1 cellular context compared by ENCODE assay signal in genomic region chr7:150823484-150824126, GRCh38.
TF ChIP-seq lines count a peak whose summit lies in the region.

No MANE protein-coding gene starts in this region.

TF ChIP-seq in K562, 482 proteins besides CTCF, POLR2A, EP300 and RAD21:
- 0 out of 2 replicates have a peak, but pooled peaks have one; percentile 13 for TF ChIP-seq POLR2H (tag; IDR thresholded peaks at IDR 0.05; ENCODE audit: low read depth)
- peak; percentile 81 for TF ChIP-seq FOSL1 (tag; conservative IDR thresholded peaks at IDR 0.05)
- TF ChIP-seq SFPQ (IDR thresholded peaks at IDR 0.05; ENCODE audit: low read depth, low read length): no peak
- peak; percentile 5 for TF ChIP-seq HNRNPLL (IDR thresholded peaks at IDR 0.05; ENCODE audit: low read depth, low read length, poor library complexity, severe bottlenecking)
- 0 out of 2 replicates have a peak, but pooled peaks have one; percentile 7 for TF ChIP-seq EP400 (IDR thresholded peaks at IDR 0.05)
- TF ChIP-seq JUND (IDR thresholded peaks at IDR 0.05; ENCODE audit: borderline replicate concordance, low read depth, low read length): peak; percentile 66; the same call in 1 of the 2 replicates
- peak; percentile 66; the same call in 2 of the 3 replicates for TF ChIP-seq JUND (tag; IDR thresholded peaks at IDR 0.05; ENCODE audit: borderline replicate concordance, low read depth, low read length)
- 0 out of 2 replicates have a peak, but pooled peaks have one; percentile 7 for TF ChIP-seq MECOM (CRISPR knock-in tag; IDR thresholded peaks at IDR 0.05)
- peak in 1 of 2 experiments; percentile 26; a peak in 1 of 4 replicates for TF ChIP-seq ZNF318 (IDR thresholded peaks at IDR 0.05; ENCODE audit: borderline replicate concordance in 1 of 2, low read depth in 1 of 2)
- TF ChIP-seq HMBOX1 (IDR thresholded peaks at IDR 0.05): 0 out of 2 replicates have a peak, but pooled peaks have one; percentile 41
- TF ChIP-seq BCOR (IDR thresholded peaks at IDR 0.05): no peak
- TF ChIP-seq MAFF (IDR thresholded peaks at IDR 0.05; ENCODE audit: low read length): no peak
- TF ChIP-seq ZNF561 (CRISPR knock-in tag; conservative IDR thresholded peaks at IDR 0.05): no peak
- TF ChIP-seq SMARCA4 (IDR thresholded peaks at IDR 0.05): no peak
- no peak for TF ChIP-seq HOXB6 (CRISPR knock-in tag; IDR thresholded peaks at IDR 0.05; ENCODE audit: borderline replicate concordance)
- TF ChIP-seq ZFP1 (CRISPR knock-in tag; IDR thresholded peaks at IDR 0.05): peak; percentile 68; the same call in 1 of the 2 replicates
- peak; percentile 14; the same call in 1 of the 2 replicates for TF ChIP-seq SOX6 (IDR thresholded peaks at IDR 0.05)
- TF ChIP-seq LCOR (CRISPR knock-in tag; IDR thresholded peaks at IDR 0.05): peak; percentile 42; the same call in 1 of the 2 replicates
- TF ChIP-seq TEAD4 (IDR thresholded peaks at IDR 0.05; ENCODE audit: low read length): peak; percentile 15; the same call in 1 of the 2 replicates
- TF ChIP-seq TEAD4 (CRISPR knock-in tag; IDR thresholded peaks at IDR 0.05; ENCODE audit: borderline replicate concordance): no peak
- no peak for TF ChIP-seq ETS2 (tag; IDR thresholded peaks at IDR 0.05; ENCODE audit: borderline replicate concordance, poor library complexity, severe bottlenecking)
- 0 out of 2 replicates have a peak, but pooled peaks have one; percentile 35 for TF ChIP-seq CREM (IDR thresholded peaks at IDR 0.05; ENCODE audit: low read depth)
- TF ChIP-seq MBD1 (CRISPR knock-in tag; IDR thresholded peaks at IDR 0.05): 0 out of 2 replicates have a peak, but pooled peaks have one; percentile 28
- TF ChIP-seq ATF7 (IDR thresholded peaks at IDR 0.05): peak; percentile 32; the same call in 1 of the 2 replicates
- TF ChIP-seq YBX1 (IDR thresholded peaks at IDR 0.05): no peak
- TF ChIP-seq ZFP36 (IDR thresholded peaks at IDR 0.05; ENCODE audit: low read depth, low read length, partially characterized antibody): peak; percentile 22
- TF ChIP-seq MTA3 (IDR thresholded peaks at IDR 0.05; ENCODE audit: borderline replicate concordance): peak; percentile 20; the same call in 1 of the 2 replicates
- TF ChIP-seq LEF1 (IDR thresholded peaks at IDR 0.05): peak; percentile 61; the same call in 1 of the 2 replicates
- peak; percentile 30; the same call in 1 of the 2 replicates for TF ChIP-seq ESRRA (IDR thresholded peaks at IDR 0.05; ENCODE audit: borderline replicate concordance, low read depth)
- TF ChIP-seq DPF2 (IDR thresholded peaks at IDR 0.05): 0 out of 2 replicates have a peak, but pooled peaks have one; percentile 37
- no peak for TF ChIP-seq ZC3H11A (IDR thresholded peaks at IDR 0.05; ENCODE audit: low read depth, low read length)
- no peak for TF ChIP-seq ZNF444 (CRISPR knock-in tag; IDR thresholded peaks at IDR 0.05)
- TF ChIP-seq ZNF644 (tag; IDR thresholded peaks at IDR 0.05; ENCODE audit: low read depth): no peak
- no peak for TF ChIP-seq SRF (CRISPR knock-in tag; IDR thresholded peaks at IDR 0.05)
- TF ChIP-seq ATF3 (IDR thresholded peaks at IDR 0.05): peak; percentile 59; the same call in 1 of the 2 replicates
- no peak for TF ChIP-seq ATF3 (CRISPR knock-in tag; conservative IDR thresholded peaks at IDR 0.05)
TF ChIP-seq in K562: peak in this region for 21.
